ENCODE assay signal across 32 cellular contexts in the genomic region with DNA sequence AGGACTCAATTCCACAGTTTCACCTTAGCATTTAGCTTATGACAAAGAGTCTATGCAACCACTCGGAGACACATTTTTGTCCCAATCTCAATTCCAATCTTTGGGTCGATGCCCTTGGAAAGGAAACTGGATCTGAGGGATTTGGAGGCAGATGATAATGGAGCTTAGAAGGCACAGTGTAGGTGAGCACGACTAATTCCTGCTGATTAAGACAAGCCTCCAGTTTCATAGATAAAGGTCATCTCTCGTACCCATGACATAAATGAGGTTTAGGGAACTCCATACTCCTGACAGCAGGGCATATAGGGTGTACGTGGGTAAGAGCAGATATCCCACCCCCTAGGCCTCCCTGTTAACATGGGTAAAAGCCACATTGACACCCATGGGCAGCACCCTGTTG.
"Had no signal": no experiment of that assay in that cellular context is flagged by ENCODE, and none has a peak within 500 bp of the region (broad histone marks: within the 10 kb centered on the region; RNA-seq: fewer than 3 reads in every experiment).

No MANE protein-coding gene starts in this region.

- H3K4me3 ChIP-seq: breast epithelium, heart right ventricle, left ventricle myocardium inferior, ovary, smooth muscle cell, tibial artery, upper lobe of right lung had no signal

- H3K27me3 Mint-ChIP-seq: activated CD4-positive, alpha-beta memory T cell treated with anti-CD3 and anti-CD28 coated beads, Interleukin-2, amount 10 ng/mL, durations not matched to agents 7 days and 5 days; activated CD4-positive, alpha-beta T cell treated with anti-CD3 and anti-CD28 coated beads, Interleukin-2, amount 10 ng/mL, durations not matched to agents 24 days and 14 days; progenitor cell of endocrine pancreas; T-helper 17 cell had no signal

- H3K4me1 ChIP-seq: breast epithelium, foreskin keratinocyte, heart right ventricle, left ventricle myocardium inferior, tibial artery, upper lobe of right lung had no signal

- DNase-seq: activated CD4-positive, alpha-beta memory T cell treated with anti-CD3 and anti-CD28 coated beads, Interleukin-2, amount 10 ng/mL, durations not matched to agents 7 days and 5 days; activated CD4-positive, alpha-beta T cell treated with anti-CD3 and anti-CD28 coated beads, Interleukin-2, amount 10 ng/mL, durations not matched to agents 24 days and 14 days; activated CD4-positive, CD25-positive, alpha-beta regulatory T cell treated with anti-CD3 and anti-CD28 coated beads, Interleukin-2, amount 50 U/mL, for 72 hours; activated CD8-positive, alpha-beta memory T cell treated with anti-CD3 and anti-CD28 coated beads, Interleukin-2, amount 50 U/mL, for 48 hours; activated gamma-delta T cell; activated naive CD4-positive, alpha-beta T cell treated with anti-CD3 and anti-CD28 coated beads, Interleukin-2, amount 50 U/mL, for 16 hours; activated T-cell treated with anti-CD3 and anti-CD28 coated beads, Interleukin-2, amount 50 U/mL, for 24 hours; central memory CD4-positive, alpha-beta T cell; dermis blood vessel endothelial cell; effector CD4-positive, alpha-beta T cell; heart right ventricle; left ventricle myocardium inferior; naive B cell; nephron progenitor cell; ovary; stimulated activated CD4-positive, alpha-beta T cell treated with anti-CD3 and anti-CD28 coated beads, Interleukin-1b, Interleukin-23, amount 100 ng/mL, for 48 hours; stimulated activated CD4-positive, alpha-beta T cell treated with anti-CD3 and anti-CD28 coated beads, Interleukin-4, amount 100 ng/mL, for 4 hours; stimulated activated CD8-positive, alpha-beta memory T cell treated with anti-CD3 and anti-CD28 coated beads, Interleukin-4, amount 100 ng/mL, for 48 hours; stimulated activated naive CD8-positive, alpha-beta T cell treated with anti-CD3 and anti-CD28 coated beads, Interleukin-15, amount 100 ng/mL, for 72 hours; T-helper 17 cell; T1000; tibial artery; upper lobe of right lung had no signal

- H3K27ac ChIP-seq: breast epithelium, foreskin keratinocyte, heart right ventricle, left ventricle myocardium inferior, neutrophil, ovary, tibial artery, upper lobe of right lung had no signal

- H3K4me1 Mint-ChIP-seq: activated CD4-positive, alpha-beta memory T cell treated with anti-CD3 and anti-CD28 coated beads, Interleukin-2, amount 10 ng/mL, durations not matched to agents 7 days and 5 days; activated CD4-positive, alpha-beta T cell treated with anti-CD3 and anti-CD28 coated beads, Interleukin-2, amount 10 ng/mL, durations not matched to agents 24 days and 14 days; naive B cell; nephron progenitor cell; stimulated activated memory B cell treated with anti-CD40 and anti-IgM and Interleukin-4, amounts not matched to agents 10 μg/mL and 1 μg/mL and 100 μg/mL, for 72 hours; stimulated activated naive CD8-positive, alpha-beta T cell treated with anti-CD3 and anti-CD28 coated beads, Interleukin-15, amount 100 ng/mL, for 72 hours; T-helper 17 cell had no signal

- H3K36me3 Mint-ChIP-seq: stimulated activated memory B cell treated with anti-CD40 and anti-IgM and Interleukin-4, amounts not matched to agents 10 μg/mL and 1 μg/mL and 100 μg/mL, for 72 hours had no signal

- H3K4me3 Mint-ChIP-seq: activated CD4-positive, alpha-beta memory T cell treated with anti-CD3 and anti-CD28 coated beads, Interleukin-2, amount 10 ng/mL, durations not matched to agents 7 days and 5 days; activated CD4-positive, alpha-beta T cell treated with anti-CD3 and anti-CD28 coated beads, Interleukin-2, amount 10 ng/mL, durations not matched to agents 24 days and 14 days; activated T-cell treated with anti-CD3 and anti-CD28 coated beads, Interleukin-2, amount 50 U/mL, for 24 hours; naive B cell; nephron progenitor cell; stimulated activated memory B cell treated with anti-CD40 and anti-IgM and Interleukin-4, amounts not matched to agents 10 μg/mL and 1 μg/mL and 100 μg/mL, for 72 hours; stimulated activated naive CD8-positive, alpha-beta T cell treated with anti-CD3 and anti-CD28 coated beads, Interleukin-15, amount 100 ng/mL, for 72 hours; T-helper 17 cell had no signal

- FAIRE-seq: colon, endometrium, islet of Langerhans had no signal

- H3K27ac Mint-ChIP-seq: activated CD4-positive, alpha-beta memory T cell treated with anti-CD3 and anti-CD28 coated beads, Interleukin-2, amount 10 ng/mL, durations not matched to agents 7 days and 5 days; activated CD4-positive, alpha-beta T cell treated with anti-CD3 and anti-CD28 coated beads, Interleukin-2, amount 10 ng/mL, durations not matched to agents 24 days and 14 days; activated T-cell treated with anti-CD3 and anti-CD28 coated beads, Interleukin-2, amount 50 U/mL, for 24 hours; naive B cell; nephron progenitor cell; progenitor cell of endocrine pancreas; stimulated activated memory B cell treated with anti-CD40 and anti-IgM and Interleukin-4, amounts not matched to agents 10 μg/mL and 1 μg/mL and 100 μg/mL, for 72 hours; T-helper 17 cell had no signal

- H3K36me3 ChIP-seq: breast epithelium, neutrophil, ovary, upper lobe of right lung had no signal
